Comparison of ENCODE assay signal across 16 cellular contexts in the genomic region with DNA sequence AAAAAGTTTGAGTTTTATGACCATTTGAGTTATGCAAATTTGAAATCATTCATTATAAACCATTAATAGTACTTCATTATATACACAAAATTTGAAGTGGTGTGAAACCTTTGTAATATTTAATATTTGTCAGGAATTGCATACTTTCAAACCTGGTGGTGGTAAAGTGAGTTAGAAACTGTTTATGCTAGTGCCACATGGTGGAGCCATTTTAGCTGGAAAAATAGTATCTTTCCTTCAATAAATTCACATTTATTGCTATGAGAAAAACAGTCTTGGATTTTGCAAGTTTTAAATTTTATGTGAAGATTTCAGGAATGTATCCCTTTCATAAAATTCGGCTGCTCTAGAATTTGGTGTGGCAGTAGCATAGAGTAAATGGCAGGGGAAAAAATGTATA. TPM values are rescaled to one million over a fixed set of nuclear protein-coding genes. Genes with fewer than 3 reads are reported as not detected.
DNase-seq lines count a peak whose midpoint lies in the region; ATAC-seq and TF ChIP-seq lines count a peak whose summit lies in the region.
"Had no signal": no experiment of that assay in that cellular context is flagged by ENCODE, and none has a peak within 500 bp of the region (broad histone marks: within the 10 kb centered on the region; RNA-seq: fewer than 3 reads in every experiment).

No MANE protein-coding gene starts in this region.

- H3F3A ChIP-seq in DOHH2 (ENCODE audit: control insufficient read depth, insufficient read depth) (peaks cover 4% of the 10 kb centered on the region; the same call in 1 of the 2 replicates), MM.1S (ENCODE audit: insufficient read depth, low read length) (no peaks in the 10 kb centered on the region)

- ATAC-seq in HG02759 (IDR thresholded peaks at IDR 0.05; ENCODE audit: unreplicated experiment): no peak
- ATAC-seq: naive thymus-derived CD4-positive, alpha-beta T cell had no signal

- H3K9ac ChIP-seq in MM.1S (ENCODE audit: low read length): no peak overlapping the region

- H3K4me3 ChIP-seq in DOHH2 (ENCODE audit: low read length) (no peak overlapping the region), MM.1S (ENCODE audit: low read length) (no peak overlapping the region), osteoblast (ENCODE audit: insufficient read depth, low read length) (no peak overlapping the region), right atrium auricular region (no peak overlapping the region)
- H3K4me3 ChIP-seq: HAP-1 had no signal

- H3K4me2 ChIP-seq in DOHH2 (ENCODE audit: low read length) (no peak overlapping the region), MM.1S (ENCODE audit: low read depth, low read length) (no peak overlapping the region), osteoblast (ENCODE audit: insufficient read depth, low read length) (no peak overlapping the region)

- H3K9me3 ChIP-seq in DOHH2 (ENCODE audit: control insufficient read depth, insufficient read depth, low read length): peaks cover 7% of the 10 kb centered on the region; the same call in 1 of the 2 replicates
- no peaks in the 10 kb centered on the region for H3K9me3 ChIP-seq in MM.1S (replicated peaks; ENCODE audit: insufficient read depth, low read length)
- no peaks in the 10 kb centered on the region for H3K9me3 ChIP-seq in osteoblast (ENCODE audit: low read depth, low read length)
- no peaks in the 10 kb centered on the region for H3K9me3 ChIP-seq in right atrium auricular region
- H3K9me3 ChIP-seq: HAP-1 had no signal

- H3K79me2 ChIP-seq in DOHH2 (ENCODE audit: control insufficient read depth, low read length) (no peaks in the 10 kb centered on the region), MM.1S (ENCODE audit: low read length) (no peaks in the 10 kb centered on the region), osteoblast (ENCODE audit: insufficient read depth, low read length) (no peaks in the 10 kb centered on the region)

- no peaks in the 10 kb centered on the region for H3K27me3 ChIP-seq in DOHH2 (ENCODE audit: control insufficient read depth, low read length)
- no peaks in the 10 kb centered on the region for H3K27me3 ChIP-seq in MM.1S (replicated peaks; ENCODE audit: insufficient read depth, low read length)
- H3K27me3 ChIP-seq in osteoblast (ENCODE audit: insufficient read depth, low read length): no peaks in the 10 kb centered on the region
- no peaks in the 10 kb centered on the region for H3K27me3 ChIP-seq in right atrium auricular region

- H3K4me1 ChIP-seq in DOHH2 (ENCODE audit: control insufficient read depth, low read length) (peaks cover 14% of the 10 kb centered on the region), MM.1S (ENCODE audit: low read length) (peaks cover 11% of the 10 kb centered on the region), osteoblast (ENCODE audit: insufficient read depth, low read length) (no peaks in the 10 kb centered on the region), right atrium auricular region (no peaks in the 10 kb centered on the region)
- H3K4me1 ChIP-seq: HAP-1 had no signal

- H3K27ac ChIP-seq in DOHH2 (ENCODE audit: low read depth, low read length): no peak overlapping the region
- H3K27ac ChIP-seq in MM.1S (ENCODE audit: low read length): no peak overlapping the region
- no peak overlapping the region for H3K27ac ChIP-seq in osteoblast (ENCODE audit: low read depth, low read length)
- H3K27ac ChIP-seq in right atrium auricular region: no peak overlapping the region

- H2AFZ ChIP-seq in MM.1S (ENCODE audit: low read length): no peak overlapping the region
- H2AFZ ChIP-seq in osteoblast (ENCODE audit: low read length): no peak overlapping the region

- H4K20me1 ChIP-seq in DOHH2 (ENCODE audit: control insufficient read depth, insufficient read depth, low read depth, low read length) (no peaks in the 10 kb centered on the region), MM.1S (ENCODE audit: insufficient read depth, low read length) (no peaks in the 10 kb centered on the region), osteoblast (ENCODE audit: insufficient read depth, low read length) (no peaks in the 10 kb centered on the region)

- H3K36me3 ChIP-seq in DOHH2 (ENCODE audit: control insufficient read depth, low read length): no peaks in the 10 kb centered on the region
- H3K36me3 ChIP-seq in MM.1S (replicated peaks; ENCODE audit: insufficient read depth, low read length): no peaks in the 10 kb centered on the region
- no peaks in the 10 kb centered on the region for H3K36me3 ChIP-seq in osteoblast (ENCODE audit: insufficient read depth, low read length)
- no peaks in the 10 kb centered on the region for H3K36me3 ChIP-seq in right atrium auricular region
- H3K36me3 ChIP-seq: HAP-1 had no signal

- H3K9me2 ChIP-seq in DOHH2 (replicated peaks; ENCODE audit: control insufficient read depth, low read length): no peaks in the 10 kb centered on the region
- H3K9me2 ChIP-seq in MM.1S (replicated peaks; ENCODE audit: insufficient read depth, low read length): no peaks in the 10 kb centered on the region

- TF ChIP-seq CTCF in DOHH2 (IDR thresholded peaks at IDR 0.05; ENCODE audit: low read depth, low read length, poor library complexity, severe bottlenecking): peak; percentile 30
- peak; percentile 26 for TF ChIP-seq CTCF in MM.1S (IDR thresholded peaks at IDR 0.05; ENCODE audit: low read length)
- peak; percentile 55 for TF ChIP-seq CTCF in osteoblast (IDR thresholded peaks at IDR 0.05; ENCODE audit: extremely low read depth, low read depth, low read length)
- TF ChIP-seq CTCF in right atrium auricular region (IDR thresholded peaks at IDR 0.05): peak in 1 of 2 donors; percentile 14

- DNase-seq in MM.1S: no peak
- peak; percentile 47 for DNase-seq in dermis blood vessel endothelial cell
- peak; percentile 46 for DNase-seq in osteoblast (ENCODE audit: insufficient read length, low spot score, missing footprints)
- DNase-seq in right atrium auricular region (ENCODE audit: low spot score): no peak
- DNase-seq in inferior parietal cortex (ENCODE audit: extremely low spot score): no peak
- DNase-seq: activated CD4-positive, alpha-beta T cell treated with anti-CD3 and anti-CD28 coated beads, Interleukin-2, amount 50 U/mL, for 48 hours; activated naive CD4-positive, alpha-beta T cell treated with anti-CD3 and anti-CD28 coated beads for 36 hours; cortex of kidney; kidney; NCI-H2081; small intestine had no signal

RNA-seq across cellular contexts. Expression of gene BLMH, which starts 7.3 kb away (rescaled TPM):
- 67.7 and 69.2 TPM in 2 replicates for total RNA-seq in dermis blood vessel endothelial cell
- 36.5 and 39.8 TPM in 2 replicates for total RNA-seq in osteoblast
- 10 to 100 TPM; 10.8 to 13.9 TPM for total RNA-seq in right atrium auricular region

RNA-seq across cellular contexts. Expression of gene TMIGD1, which starts 34.9 kb away (rescaled TPM):
- total RNA-seq in dermis blood vessel endothelial cell (not detected in 2 replicates), osteoblast (not detected in 2 replicates), right atrium auricular region (not detected)
- total RNA-seq: activated naive CD4-positive, alpha-beta T cell treated with anti-CD3 and anti-CD28 coated beads for 36 hours; kidney; naive thymus-derived CD4-positive, alpha-beta T cell; T-helper 2 cell treated with Interferon-gamma antibody and Interleukin-4, amounts not matched to agents 100 ng/mL and 5 ng/mL, for 36 hours had no signal

Comparison
In these comparisons a context has a peak if more than half of its experiments do, and no peak if none do; other contexts are left out.
1. DNase-seq: peak in dermis blood vessel endothelial cell (single experiment) and osteoblast (single experiment); none in MM.1S (single experiment), right atrium auricular region (single experiment) and inferior parietal cortex (single experiment).